1 cellular context compared by ENCODE assay signal in the genomic region with DNA sequence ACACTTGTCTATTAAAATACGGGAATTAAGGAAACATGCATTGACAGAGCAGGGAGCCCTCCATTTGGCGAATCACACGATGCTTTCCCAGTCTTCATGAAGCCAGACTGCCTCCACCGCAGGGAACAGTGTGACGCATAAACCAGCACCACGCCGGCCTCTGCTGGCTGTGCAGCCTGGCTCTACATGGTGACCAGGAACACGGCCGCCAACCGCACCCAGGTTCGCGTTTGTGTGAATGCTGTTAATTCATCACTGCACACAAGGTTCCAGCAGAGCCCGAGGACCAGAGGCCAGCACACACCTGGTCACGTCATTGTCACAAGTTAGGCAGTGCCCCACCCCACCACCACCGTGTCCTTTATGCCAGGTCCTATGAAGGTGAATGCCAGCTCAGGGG.
TF ChIP-seq lines count a peak whose summit lies in the region.

No MANE protein-coding gene starts in this region.

TF ChIP-seq in WTC11, 78 proteins besides CTCF, POLR2A, EP300 and RAD21:
- TF ChIP-seq, protein P1, sequence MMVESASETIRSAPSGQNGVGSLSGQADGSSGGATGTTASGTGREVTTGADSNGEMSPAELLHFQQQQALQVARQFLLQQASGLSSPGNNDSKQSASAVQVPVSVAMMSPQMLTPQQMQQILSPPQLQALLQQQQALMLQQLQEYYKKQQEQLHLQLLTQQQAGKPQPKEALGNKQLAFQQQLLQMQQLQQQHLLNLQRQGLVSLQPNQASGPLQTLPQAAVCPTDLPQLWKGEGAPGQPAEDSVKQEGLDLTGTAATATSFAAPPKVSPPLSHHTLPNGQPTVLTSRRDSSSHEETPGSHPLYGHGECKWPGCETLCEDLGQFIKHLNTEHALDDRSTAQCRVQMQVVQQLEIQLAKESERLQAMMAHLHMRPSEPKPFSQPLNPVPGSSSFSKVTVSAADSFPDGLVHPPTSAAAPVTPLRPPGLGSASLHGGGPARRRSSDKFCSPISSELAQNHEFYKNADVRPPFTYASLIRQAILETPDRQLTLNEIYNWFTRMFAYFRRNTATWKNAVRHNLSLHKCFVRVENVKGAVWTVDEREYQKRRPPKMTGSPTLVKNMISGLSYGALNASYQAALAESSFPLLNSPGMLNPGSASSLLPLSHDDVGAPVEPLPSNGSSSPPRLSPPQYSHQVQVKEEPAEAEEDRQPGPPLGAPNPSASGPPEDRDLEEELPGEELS (CRISPR knock-in tag; IDR thresholded peaks at IDR 0.05), result no peak
- TF ChIP-seq PRRX2 (CRISPR knock-in tag; IDR thresholded peaks at IDR 0.05) (no peak), ELF4 (CRISPR knock-in tag; IDR thresholded peaks at IDR 0.05; ENCODE audit: low read depth) (no peak)
- TF ChIP-seq, protein P2, sequence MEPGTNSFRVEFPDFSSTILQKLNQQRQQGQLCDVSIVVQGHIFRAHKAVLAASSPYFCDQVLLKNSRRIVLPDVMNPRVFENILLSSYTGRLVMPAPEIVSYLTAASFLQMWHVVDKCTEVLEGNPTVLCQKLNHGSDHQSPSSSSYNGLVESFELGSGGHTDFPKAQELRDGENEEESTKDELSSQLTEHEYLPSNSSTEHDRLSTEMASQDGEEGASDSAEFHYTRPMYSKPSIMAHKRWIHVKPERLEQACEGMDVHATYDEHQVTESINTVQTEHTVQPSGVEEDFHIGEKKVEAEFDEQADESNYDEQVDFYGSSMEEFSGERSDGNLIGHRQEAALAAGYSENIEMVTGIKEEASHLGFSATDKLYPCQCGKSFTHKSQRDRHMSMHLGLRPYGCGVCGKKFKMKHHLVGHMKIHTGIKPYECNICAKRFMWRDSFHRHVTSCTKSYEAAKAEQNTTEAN (CRISPR knock-in tag; IDR thresholded peaks at IDR 0.05), result no peak
TF ChIP-seq in WTC11: peak in this region for 0.
